ENCODE assay signal across 12 cellular contexts in the genomic region with DNA sequence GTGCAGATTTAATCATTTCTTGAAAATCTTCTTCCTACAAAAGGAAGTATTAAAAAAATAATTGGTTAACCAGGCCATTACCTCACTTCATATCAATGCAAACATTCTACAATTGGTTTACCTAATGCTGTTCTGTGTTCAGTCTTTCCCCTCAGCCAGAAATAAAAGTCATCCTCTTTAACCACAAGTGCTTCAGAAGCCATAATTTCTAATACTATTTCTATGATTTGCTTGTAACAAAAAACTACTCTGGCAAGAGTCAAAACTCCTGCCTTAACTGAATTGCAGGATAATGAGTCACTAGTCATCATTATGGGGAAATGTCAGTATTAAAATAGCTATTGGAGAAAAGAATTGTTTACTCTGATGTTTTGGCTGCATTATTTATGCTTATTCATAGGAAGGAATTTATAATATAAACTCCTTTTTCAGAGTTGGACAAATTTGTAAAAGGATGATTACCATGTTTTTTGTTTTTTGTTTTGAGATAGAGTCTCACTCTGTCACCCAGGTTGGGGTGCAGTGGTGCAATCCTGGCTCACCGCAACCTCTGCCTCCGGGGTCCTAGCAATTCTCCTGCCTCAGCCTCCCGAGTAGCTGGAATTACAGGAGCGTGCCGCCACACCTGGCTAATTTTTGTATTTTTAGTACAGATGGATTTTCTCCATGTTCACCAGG. TPM values are rescaled to one million over a fixed set of nuclear protein-coding genes. Genes with fewer than 3 reads are reported as not detected.
DNase-seq lines count a peak whose midpoint lies in the region; ATAC-seq and TF ChIP-seq lines count a peak whose summit lies in the region.
"Had no signal": no experiment of that assay in that cellular context is flagged by ENCODE, and none has a peak within 500 bp of the region (broad histone marks: within the 10 kb centered on the region; RNA-seq: fewer than 3 reads in every experiment).

No MANE protein-coding gene starts in this region.

- H3K36me3 ChIP-seq in BJ (ENCODE audit: control insufficient read depth, insufficient read depth, low read length) = no peaks in the 10 kb centered on the region

- no peak for ATAC-seq in GM19328 (IDR thresholded peaks at IDR 0.05; ENCODE audit: unreplicated experiment)
- no peak for ATAC-seq in activated T-cell treated with anti-CD3 and anti-CD28 coated beads, Interleukin-2, amount 50 U/mL, for 72 hours (replicated peaks in 1 of 2)
- ATAC-seq: effector memory CD8-positive, alpha-beta T cell had no signal

- H3K36me3 Mint-ChIP-seq in osteocyte (ENCODE audit: unreplicated experiment) = peaks cover 50% of the 10 kb centered on the region
- peaks cover 6 to 14% of the 10 kb centered on the region in 2 donors for H3K36me3 Mint-ChIP-seq in activated T-cell treated with anti-CD3 and anti-CD28 coated beads, Interleukin-2, amount 50 U/mL, for 72 hours (ENCODE audit: insufficient read depth in 2 of 2)

- H3K9me3 Mint-ChIP-seq in osteocyte (ENCODE audit: unreplicated experiment) = no peaks in the 10 kb centered on the region
- peaks cover 0 to 1% of the 10 kb centered on the region in 2 donors for H3K9me3 Mint-ChIP-seq in activated T-cell treated with anti-CD3 and anti-CD28 coated beads, Interleukin-2, amount 50 U/mL, for 72 hours
- H3K9me3 Mint-ChIP-seq: effector memory CD8-positive, alpha-beta T cell had no signal

- H3K4me1 Mint-ChIP-seq in osteocyte (ENCODE audit: unreplicated experiment) = peaks cover 26% of the 10 kb centered on the region
- no peaks in the 10 kb centered on the region for H3K4me1 Mint-ChIP-seq in activated T-cell treated with anti-CD3 and anti-CD28 coated beads, Interleukin-2, amount 50 U/mL, for 72 hours (ENCODE audit: low read depth)

- POLR2A ChIA-PET in BJ (lab: Charles Lee) = interaction anchor here (1.4 kb wide), 1 partner anchor 310 kb away, joined by 5 read pairs; no protein-coding TSS in a partner anchor

- CTCF ChIA-PET in BJ (lab: Yijun Ruan, JAX) = interaction anchor here (0.7 to 2.0 kb wide), 4 partner anchors 24 to 308 kb away, joined by 3 to 6 read pairs (median 4); no protein-coding TSS in a partner anchor

- TF ChIP-seq CTCF in BJ (IDR thresholded peaks at IDR 0.05; ENCODE audit: insufficient read depth, low read depth, low read length) (no peak), epithelial cell of proximal tubule (conservative IDR thresholded peaks at IDR 0.05; ENCODE audit: low read depth, low read length) (no peak), osteocyte (IDR thresholded peaks at IDR 0.05) (no peak)

- no peaks in the 10 kb centered on the region for H3K27me3 ChIP-seq in BJ (ENCODE audit: control insufficient read depth, insufficient read depth, low read length)

- intact Hi-C loops in head of caudate nucleus (cut with DNase I) = no loop called here

- DNase-seq in BJ (ENCODE audit: low read depth) (peak; percentile 99), NCI-H226 (peak; percentile 72), epithelial cell of proximal tubule (ENCODE audit: low read depth) (peak; percentile 20), osteocyte (ENCODE audit: extremely low spot score, unreplicated experiment) (no peak), head of caudate nucleus (no peak), DMS153 treated with DMSO at 0.1 percent for 48 hours (lab: John Stamatoyannopoulos, UW; ENCODE audit: unreplicated experiment) (no peak)
- no peak for DNase-seq in activated T-cell treated with anti-CD3 and anti-CD28 coated beads, Interleukin-2, amount 50 U/mL, for 72 hours
- DNase-seq: activated effector memory CD4-positive, alpha-beta T cell treated with Interleukin-2 at 50 U/mL for 16 hours; Caco-2; effector memory CD8-positive, alpha-beta T cell had no signal

- H3K27me3 Mint-ChIP-seq in osteocyte (ENCODE audit: unreplicated experiment) = no peaks in the 10 kb centered on the region
- no peaks in the 10 kb centered on the region for H3K27me3 Mint-ChIP-seq in activated T-cell treated with anti-CD3 and anti-CD28 coated beads, Interleukin-2, amount 50 U/mL, for 72 hours (ENCODE audit: low read depth)
- H3K27me3 Mint-ChIP-seq: effector memory CD8-positive, alpha-beta T cell; progenitor cell of endocrine pancreas had no signal

- peak overlapping the region; percentile 57 for H3K27ac Mint-ChIP-seq in osteocyte (ENCODE audit: unreplicated experiment)
- H3K27ac Mint-ChIP-seq in activated T-cell treated with anti-CD3 and anti-CD28 coated beads, Interleukin-2, amount 50 U/mL, for 72 hours = no peak overlapping the region
- H3K27ac Mint-ChIP-seq: effector memory CD8-positive, alpha-beta T cell; progenitor cell of endocrine pancreas had no signal

- H3K4me3 ChIP-seq in BJ (ENCODE audit: low read depth, low read length) (no peak overlapping the region), epithelial cell of proximal tubule (ENCODE audit: low read depth, low read length) (no peak overlapping the region)

- H3K4me3 Mint-ChIP-seq in osteocyte (ENCODE audit: unreplicated experiment) = no peak overlapping the region
- no peak overlapping the region for H3K4me3 Mint-ChIP-seq in activated T-cell treated with anti-CD3 and anti-CD28 coated beads, Interleukin-2, amount 50 U/mL, for 72 hours
- H3K4me3 Mint-ChIP-seq: effector memory CD8-positive, alpha-beta T cell had no signal

RNA-seq across cellular contexts. Expression of a gene that starts 55.5 kb away (rescaled TPM):
- polyA plus RNA-seq in BJ (2011; rRNA removed) = 3.9 and 7.5 TPM in 2 replicates
- polyA minus RNA-seq in BJ (2011; rRNA and poly(A)+ RNA removed) = 7.0 and 7.3 TPM in 2 replicates
- 0.80 and 1.7 TPM in 2 replicates for total RNA-seq in epithelial cell of proximal tubule
- 2.8 and 4.3 TPM in 2 replicates for total RNA-seq in osteocyte
- total RNA-seq in activated T-cell treated with anti-CD3 and anti-CD28 coated beads, Interleukin-2, amount 50 U/mL, for 72 hours = under 1 TPM in 1 of 2 donors, not detected in 1; 0.10 TPM
- total RNA-seq: Caco-2 had no signal

Comparison
In these comparisons a context has a peak if more than half of its experiments do, and no peak if none do; other contexts are left out.
1. DNase-seq: peak in BJ (single experiment), NCI-H226 (single experiment) and epithelial cell of proximal tubule (single experiment); none in osteocyte (single experiment), head of caudate nucleus (0 of 42), DMS153 treated with DMSO at 0.1 percent for 48 hours (single experiment) and activated T-cell treated with anti-CD3 and anti-CD28 coated beads, Interleukin-2, amount 50 U/mL, for 72 hours (0 of 2).